ENCODE assay signal across 8 cellular contexts in genomic region chr6:27494987-27495385, GRCh38. TPM values are rescaled to one million over a fixed set of nuclear protein-coding genes. Genes with fewer than 3 reads are reported as not detected.
DNase-seq lines count a peak whose midpoint lies in the region; ATAC-seq, FAIRE-seq and TF ChIP-seq lines count a peak whose summit lies in the region.

No MANE protein-coding gene starts in this region.

- intact Hi-C loops in activated CD4-positive, alpha-beta T cell treated with anti-CD3 and anti-CD28 coated beads, Interleukin-2, amount 10 ng/mL, durations not matched to agents 24 days and 14 days (cut with micrococcal nuclease): loop anchor here (1.0 kb wide), 2 partner anchors 8 to 16 kb away; no protein-coding TSS in a partner anchor
- intact Hi-C loops in ascending aorta (cut with DNase I): no loop called here
- intact Hi-C loops in kidney (cut with DNase I): no loop called here

- H3K27ac ChIP-seq in ascending aorta (peak overlapping the region; percentile 44 to 52), kidney (ENCODE audit: low read depth in 2 of 2, low read length in 2 of 2) (no peak overlapping the region), thymus (ENCODE audit: low read depth) (no peak overlapping the region)

- no peak for TF ChIP-seq CTCF in ascending aorta (IDR thresholded peaks at IDR 0.05)
- no peak for TF ChIP-seq CTCF in kidney (IDR thresholded peaks at IDR 0.05; ENCODE audit: borderline replicate concordance, extremely low read depth, insufficient read depth)

- peaks cover 16% of the 10 kb centered on the region for H3K4me1 Mint-ChIP-seq in activated CD4-positive, alpha-beta T cell treated with anti-CD3 and anti-CD28 coated beads, Interleukin-2, amount 10 ng/mL, durations not matched to agents 24 days and 14 days

- peaks cover 3% of the 10 kb centered on the region for H3K36me3 Mint-ChIP-seq in activated CD4-positive, alpha-beta T cell treated with anti-CD3 and anti-CD28 coated beads, Interleukin-2, amount 10 ng/mL, durations not matched to agents 24 days and 14 days (ENCODE audit: low read depth)

- peak overlapping the region; percentile 72 for H3K27ac Mint-ChIP-seq in activated CD4-positive, alpha-beta T cell treated with anti-CD3 and anti-CD28 coated beads, Interleukin-2, amount 10 ng/mL, durations not matched to agents 24 days and 14 days

- 8% methylated on average over 7 of the region's 7 CpGs for WGBS in thymus

- H3K36me3 ChIP-seq in ascending aorta: no peaks in the 10 kb centered on the region
- no peaks in the 10 kb centered on the region for H3K36me3 ChIP-seq in kidney (ENCODE audit: control insufficient read depth in 1 of 2, insufficient read depth in 2 of 2, low read length in 2 of 2)
- H3K36me3 ChIP-seq in thymus (ENCODE audit: control insufficient read depth, insufficient read depth): no peaks in the 10 kb centered on the region

- H3K4me3 ChIP-seq in ascending aorta: peak overlapping the region; percentile 49 to 63
- H3K4me3 ChIP-seq in kidney (ENCODE audit: low read length in 2 of 2): peak overlapping the region; percentile 58 to 61
- H3K4me3 ChIP-seq in thymus (ENCODE audit: low read length): peak overlapping the region; percentile 17

- no peak overlapping the region for H3K9ac ChIP-seq in kidney (ENCODE audit: low read length in 2 of 2)

- H3K27me3 ChIP-seq in ascending aorta: no peaks in the 10 kb centered on the region
- H3K27me3 ChIP-seq in thymus (ENCODE audit: control insufficient read depth, insufficient read depth): peaks cover 22% of the 10 kb centered on the region

- peak; percentile 53 for DNase-seq in activated CD4-positive, alpha-beta T cell treated with anti-CD3 and anti-CD28 coated beads, Interleukin-2, amount 10 ng/mL, durations not matched to agents 24 days and 14 days
- DNase-seq in activated CD4-positive, alpha-beta T cell treated with anti-CD3 and anti-CD28 coated beads for 48 hours: no peak
- DNase-seq in ascending aorta (ENCODE audit: low spot score in 2 of 2) (no peak), kidney (no peak), DMS53 (lab: John Stamatoyannopoulos, UW) (no peak), kidney glomerular epithelial cell (lab: John Stamatoyannopoulos, UW) (no peak)

- ATAC-seq in HG03175 (IDR thresholded peaks at IDR 0.05; ENCODE audit: unreplicated experiment): no peak

- H3K9me3 ChIP-seq in ascending aorta: no peaks in the 10 kb centered on the region
- no peaks in the 10 kb centered on the region for H3K9me3 ChIP-seq in kidney (ENCODE audit: control insufficient read depth in 1 of 2, low read length in 2 of 2)
- peaks cover 1% of the 10 kb centered on the region for H3K9me3 ChIP-seq in thymus (ENCODE audit: control insufficient read depth)

- H3K4me1 ChIP-seq in ascending aorta (no peaks in the 10 kb centered on the region), kidney (ENCODE audit: control insufficient read depth in 1 of 2, insufficient read depth in 1 of 2, low read depth in 1 of 2, low read length in 2 of 2) (no peaks in the 10 kb centered on the region), thymus (ENCODE audit: control insufficient read depth, insufficient read depth, low read length) (peaks cover 3% of the 10 kb centered on the region)

- FAIRE-seq in kidney (lab: Jason Lieb, UNC): no peak

- peaks cover 11% of the 10 kb centered on the region for H3K9me3 Mint-ChIP-seq in activated CD4-positive, alpha-beta T cell treated with anti-CD3 and anti-CD28 coated beads, Interleukin-2, amount 10 ng/mL, durations not matched to agents 24 days and 14 days

- peaks cover 53% of the 10 kb centered on the region for H3K27me3 Mint-ChIP-seq in activated CD4-positive, alpha-beta T cell treated with anti-CD3 and anti-CD28 coated beads, Interleukin-2, amount 10 ng/mL, durations not matched to agents 24 days and 14 days

- peak overlapping the region; percentile 89 for H3K4me3 Mint-ChIP-seq in activated CD4-positive, alpha-beta T cell treated with anti-CD3 and anti-CD28 coated beads, Interleukin-2, amount 10 ng/mL, durations not matched to agents 24 days and 14 days

RNA-seq across cellular contexts. Expression of gene ZNF184, which starts 22.1 kb away (rescaled TPM):
- total RNA-seq in activated CD4-positive, alpha-beta T cell treated with anti-CD3 and anti-CD28 coated beads, Interleukin-2, amount 10 ng/mL, durations not matched to agents 24 days and 14 days: 7.9 and 8.2 TPM in 2 replicates
- total RNA-seq in ascending aorta (2.1 TPM), kidney (8.0 TPM)
- polyA plus RNA-seq in kidney (ENCODE audit: insufficient read depth, low read depth, low replicate concordance) (4.4 TPM), thymus (6.8 TPM)

Comparison
In these comparisons a context has a peak if more than half of its experiments do, and no peak if none do; other contexts are left out.
1. H3K27ac ChIP-seq: peak in ascending aorta (2 of 2); none in kidney (0 of 2) and thymus (single experiment).
2. Peak in every context shown above with its lines, with median percentiles within 50 percentile points of each other: H3K4me3 ChIP-seq.